In the genomic region with DNA sequence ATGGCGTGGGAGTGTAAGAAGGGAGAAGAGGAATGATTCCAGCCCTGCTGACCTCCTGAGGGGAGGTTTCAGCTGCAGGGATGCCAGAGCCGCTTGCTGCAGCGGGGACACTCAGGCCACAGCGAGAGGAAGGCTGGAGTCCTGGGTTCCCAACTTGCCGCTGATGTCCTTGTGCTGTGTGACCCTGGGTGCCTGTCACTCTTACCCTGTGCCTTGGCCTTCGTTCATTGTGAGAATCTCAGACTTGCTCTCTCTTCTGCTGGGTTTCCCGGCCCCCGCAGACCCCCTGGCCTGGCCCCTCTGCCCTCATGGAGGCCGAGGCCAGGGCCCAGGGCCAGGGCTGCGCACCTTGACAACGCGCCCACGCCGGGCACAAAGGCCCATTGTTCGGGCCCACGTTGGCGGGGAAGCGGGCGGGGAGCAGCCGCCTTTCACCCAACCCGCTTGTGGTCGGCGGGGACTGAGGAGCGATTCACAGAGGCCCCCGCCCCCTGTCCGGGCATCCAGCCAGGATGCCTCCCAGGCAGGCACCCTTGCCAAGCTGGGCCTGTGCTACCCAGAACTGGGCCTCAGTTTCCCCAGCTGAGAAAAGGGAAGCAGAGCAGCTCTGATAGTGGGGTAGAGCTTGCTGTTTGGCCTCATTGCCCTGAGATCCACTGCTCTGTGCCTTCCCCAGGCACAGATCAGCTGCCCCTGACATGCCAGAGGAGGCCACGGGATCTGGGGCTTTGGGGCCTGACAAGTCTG, we compare ENCODE assay signal across 10 cellular contexts. TPM values are rescaled to one million over a fixed set of nuclear protein-coding genes. Genes with fewer than 3 reads are reported as not detected.
DNase-seq lines count a peak whose midpoint lies in the region; ATAC-seq lines count a peak whose summit lies in the region.
"Had no signal": no experiment of that assay in that cellular context is flagged by ENCODE, and none has a peak within 500 bp of the region (broad histone marks: within the 10 kb centered on the region; RNA-seq: fewer than 3 reads in every experiment).

No MANE protein-coding gene starts in this region.

- ATAC-seq in HG03045 (IDR thresholded peaks at IDR 0.05; ENCODE audit: unreplicated experiment): no peak
- no peak for ATAC-seq in GM18502 (IDR thresholded peaks at IDR 0.05; ENCODE audit: poor library complexity, unreplicated experiment)

- H2BK120ac ChIP-seq in neuronal stem cell (ENCODE audit: low read depth, low read length): no peak overlapping the region

- H4K91ac ChIP-seq in neuronal stem cell (ENCODE audit: low read depth, low read length, poor library complexity): no peak overlapping the region

- H4K8ac ChIP-seq in neuronal stem cell (ENCODE audit: low read depth, low read length): no peak overlapping the region

- H3K18ac ChIP-seq in neuronal stem cell (ENCODE audit: low read length): peak overlapping the region; percentile 79

- H3K9me3 ChIP-seq in neuronal stem cell (replicated peaks in 1 of 2; ENCODE audit: control insufficient read depth in 2 of 2, insufficient read depth in 1 of 2, low read depth in 1 of 2, low read length in 2 of 2): no peaks in the 10 kb centered on the region
- H3K9me3 ChIP-seq: heart left ventricle had no signal

- peaks cover 2% of the 10 kb centered on the region for H3K79me1 ChIP-seq in neuronal stem cell (ENCODE audit: low read depth, low read length)

- no peak overlapping the region for H3K4me3 ChIP-seq in neuronal stem cell (ENCODE audit: low read length in 2 of 2)
- H3K4me3 ChIP-seq: heart left ventricle had no signal

- H2BK5ac ChIP-seq in neuronal stem cell (ENCODE audit: low read length): no peak overlapping the region

- in situ Hi-C loops in Caki2 (cut with HindIII; ENCODE audit: low pct_unique_long_range_greater_than_20kb, low sequenced_read_pairs): no loop called here

- no peak overlapping the region for H3K4me2 ChIP-seq in neuronal stem cell (ENCODE audit: insufficient read depth, low read length, poor library complexity, severe bottlenecking)

- H2BK12ac ChIP-seq in neuronal stem cell (ENCODE audit: low read length): peak overlapping the region; percentile 7

- DNase-seq in Caki2 (ENCODE audit: low read depth): peak; percentile 51
- DNase-seq in NCI-H2196 treated with DMSO at 0.1 percent for 48 hours (lab: John Stamatoyannopoulos, UW; ENCODE audit: unreplicated experiment): peak; percentile 9
- DNase-seq in dermis blood vessel endothelial cell: peak; percentile 41
- DNase-seq in neuronal stem cell (ENCODE audit: low spot score): no peak
- no peak for DNase-seq in activated gamma-delta T cell treated with Interleukin-2 at 50 U/mL for 16 hours
- no peak for DNase-seq in NCI-H2081 (lab: John Stamatoyannopoulos, UW)
- DNase-seq: heart left ventricle; stimulated activated CD4-positive, alpha-beta T cell treated with anti-CD3 and anti-CD28 coated beads, Interleukin-2, amount 100 ng/mL, for 24 hours had no signal

- peaks cover 0 to 11% (median 0%) of the 10 kb centered on the region in 3 experiments for H3K27me3 ChIP-seq in neuronal stem cell (ENCODE audit: control insufficient read depth in 3 of 3, insufficient read depth in 3 of 3, low read depth in 1 of 3, low read length in 3 of 3)

- peaks cover 0 to 2% of the 10 kb centered on the region in 2 donors for H3K4me1 ChIP-seq in neuronal stem cell (ENCODE audit: control insufficient read depth in 2 of 2, insufficient read depth in 1 of 2, low read depth in 1 of 2, low read length in 2 of 2)
- H3K4me1 ChIP-seq: heart left ventricle had no signal

- no peak overlapping the region for H3K14ac ChIP-seq in neuronal stem cell (ENCODE audit: low read length)

- peak overlapping the region; percentile 69 for H2BK15ac ChIP-seq in neuronal stem cell (ENCODE audit: low read length)

- H3K4ac ChIP-seq in neuronal stem cell (ENCODE audit: low read length): no peak overlapping the region

- H2AK5ac ChIP-seq in neuronal stem cell (ENCODE audit: low read depth, low read length): peak overlapping the region; percentile 42

- no peak overlapping the region for H3K9ac ChIP-seq in neuronal stem cell (ENCODE audit: low read depth, low read length, poor library complexity)

- WGBS in neuronal stem cell (ENCODE audit: extremely low coverage in 2 of 2, insufficient read length in 2 of 2, insufficient replicate concordance in 1 of 2), 2 donors: no CpG with 5 or more reads among the region's 27 CpGs

- no peak overlapping the region for H2AFZ ChIP-seq in neuronal stem cell (ENCODE audit: low read length)

- H3K23ac ChIP-seq in neuronal stem cell (ENCODE audit: low read depth, low read length, poor library complexity): no peak overlapping the region

- no peak overlapping the region for H3K27ac ChIP-seq in neuronal stem cell (replicated peaks; ENCODE audit: low read length)
- H3K27ac ChIP-seq: heart left ventricle had no signal

- H3K36me3 ChIP-seq in neuronal stem cell (replicated peaks in 1 of 2; ENCODE audit: control insufficient read depth in 2 of 2, insufficient read depth in 2 of 2, low read length in 2 of 2): no peaks in the 10 kb centered on the region
- H3K36me3 ChIP-seq: heart left ventricle had no signal

RNA-seq across cellular contexts. Expression of a gene that starts 52.4 kb away (rescaled TPM):
- total RNA-seq in Caki2 (2014; rRNA removed; shearing (Covaris generic); ENCODE audit: low replicate concordance): 44.8 and 46.7 TPM in 2 replicates
- total RNA-seq in dermis blood vessel endothelial cell: 18.4 and 29.1 TPM in 2 replicates
- polyA plus RNA-seq in neuronal stem cell (2013, experiment 1 of 2): 3.2 TPM
- 3.2 TPM for polyA plus RNA-seq in neuronal stem cell (2013, experiment 2 of 2)

Comparison
In these comparisons a context has a peak if more than half of its experiments do, and no peak if none do; other contexts are left out.
1. DNase-seq: peak in Caki2 (single experiment), NCI-H2196 treated with DMSO at 0.1 percent for 48 hours (single experiment) and dermis blood vessel endothelial cell (single experiment); none in neuronal stem cell (single experiment), activated gamma-delta T cell treated with Interleukin-2 at 50 U/mL for 16 hours (single experiment) and NCI-H2081 (0 of 2).